33 cellular contexts compared by ENCODE assay signal in genomic region chr3:2544212-2544611, GRCh38.
"Had no signal": no experiment of that assay in that cellular context is flagged by ENCODE, and none has a peak within 500 bp of the region (broad histone marks: within the 10 kb centered on the region; RNA-seq: fewer than 3 reads in every experiment).

No MANE protein-coding gene starts in this region.

- H3K9me3 ChIP-seq: adrenal gland, body of pancreas had no signal

- H3K4me3 ChIP-seq: adrenal gland, body of pancreas, breast epithelium had no signal

- H3K27ac ChIP-seq: adrenal gland, body of pancreas, brain microvascular endothelial cell, breast epithelium, VCaP had no signal

- FAIRE-seq: astrocyte, TTC549 had no signal

- DNase-seq: activated B cell treated with CpG ODN at 0.5 μM for 24 hours; activated CD4-positive, alpha-beta memory T cell treated with anti-CD3 and anti-CD28 coated beads for 36 hours; activated CD4-positive, alpha-beta T cell treated with anti-CD3 and anti-CD28 coated beads for 4 hours; activated CD4-positive, alpha-beta T cell treated with anti-CD3 and anti-CD28 coated beads, Interleukin-2, amount 10 ng/mL, durations not matched to agents 24 days and 14 days; activated CD4-positive, alpha-beta T cell treated with anti-CD3 and anti-CD28 coated beads, Interleukin-2, amount 50 U/mL, for 1 hour; activated CD4-positive, alpha-beta T cell treated with anti-CD3 and anti-CD28 coated beads, Interleukin-2, amount 50 U/mL, for 4 hours; activated CD4-positive, CD25-positive, alpha-beta regulatory T cell treated with anti-CD3 and anti-CD28 coated beads, Interleukin-2, amount 50 U/mL, for 72 hours; activated CD8-positive, alpha-beta memory T cell treated with anti-CD3 and anti-CD28 coated beads, Interleukin-2, amount 50 U/mL, for 4 hours; activated CD8-positive, alpha-beta T cell treated with anti-CD3 and anti-CD28 coated beads for 36 hours; activated effector memory CD4-positive, alpha-beta T cell treated with anti-CD3 and anti-CD28 coated beads, Interleukin-2, amount 50 U/mL, for 16 hours; activated gamma-delta T cell treated with Interleukin-2 at 50 U/mL for 16 hours; activated naive CD4-positive, alpha-beta T cell; activated naive CD4-positive, alpha-beta T cell treated with anti-CD3 and anti-CD28 coated beads for 36 hours; activated naive CD4-positive, alpha-beta T cell treated with anti-CD3 and anti-CD28 coated beads, Interleukin-2, amount 50 U/mL, for 16 hours; activated naive CD8-positive, alpha-beta T cell treated with anti-CD3 and anti-CD28 coated beads for 36 hours; activated T-cell treated with anti-CD3 and anti-CD28 coated beads for 4 hours; activated T-cell treated with anti-CD3 and anti-CD28 coated beads, Interleukin-2, amount 50 U/mL, for 1 hour; activated T-cell treated with anti-CD3 and anti-CD28 coated beads, Interleukin-2, amount 50 U/mL, for 4 hours; activated T-cell treated with anti-CD3 and anti-CD28 coated beads, Interleukin-2, amount 50 U/mL, for 72 hours; adrenal gland; amniotic stem cell; aorta; body of pancreas; brain microvascular endothelial cell; central memory CD4-positive, alpha-beta T cell; T-helper 17 cell; T1000 had no signal

- H3K27me3 ChIP-seq: adrenal gland, body of pancreas, brain microvascular endothelial cell, breast epithelium had no signal

- H3K4me1 ChIP-seq: adrenal gland, body of pancreas, breast epithelium had no signal

- H3K36me3 ChIP-seq: adrenal gland, brain microvascular endothelial cell, breast epithelium had no signal

- ATAC-seq: activated CD8-positive, alpha-beta T cell treated with anti-CD3 and anti-CD28 coated beads for 36 hours; activated naive CD4-positive, alpha-beta T cell treated with anti-CD3 and anti-CD28 coated beads, Interleukin-2, amount 50 U/mL, for 72 hours; activated T-cell treated with anti-CD3 and anti-CD28 coated beads, Interleukin-2, amount 50 U/mL, for 4 hours; activated T-cell treated with anti-CD3 and anti-CD28 coated beads, Interleukin-2, amount 50 U/mL, for 72 hours; activated T-helper 17 cell treated with anti-CD3 and anti-CD28 coated beads, Interleukin-2, amount 50 U/mL, for 72 hours; body of pancreas; T-helper 17 cell had no signal
